ENCODE assay signal across 9 cellular contexts in the genomic region with DNA sequence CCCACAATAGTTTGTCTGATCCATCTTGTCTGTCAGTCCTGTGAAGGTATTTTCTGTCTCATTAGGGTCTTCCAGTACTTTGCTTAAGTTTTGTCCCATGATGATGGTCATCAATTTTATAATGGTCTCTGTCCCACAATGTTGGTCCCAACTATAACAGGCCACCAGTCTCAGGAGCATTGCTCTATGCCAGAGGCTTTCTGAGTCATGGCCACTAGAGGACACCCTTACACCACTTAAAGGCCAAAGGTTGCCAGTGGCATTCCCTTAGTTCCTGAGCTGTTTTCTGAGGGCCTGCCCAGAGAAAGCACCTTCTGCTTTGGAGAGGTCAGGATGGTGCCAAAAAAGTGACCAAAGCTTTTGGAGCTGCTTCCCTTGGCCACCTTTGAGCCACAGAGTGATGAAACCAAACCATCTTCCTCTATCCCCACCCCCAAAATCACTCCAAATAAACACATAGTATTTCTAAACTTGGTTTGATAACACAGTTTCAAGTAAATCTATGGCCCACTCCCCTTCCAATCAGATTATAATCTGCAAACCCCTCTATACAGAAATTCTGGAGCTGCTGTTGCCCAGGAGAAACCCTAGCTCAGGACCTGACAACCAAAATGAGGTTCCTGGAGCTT. TPM values are rescaled to one million over a fixed set of nuclear protein-coding genes. Genes with fewer than 3 reads are reported as not detected.
DNase-seq lines count a peak whose midpoint lies in the region; ATAC-seq, FAIRE-seq and TF ChIP-seq lines count a peak whose summit lies in the region.
"Had no signal": no experiment of that assay in that cellular context is flagged by ENCODE, and none has a peak within 500 bp of the region (broad histone marks: within the 10 kb centered on the region; RNA-seq: fewer than 3 reads in every experiment).

No MANE protein-coding gene starts in this region.

- ATAC-seq in GM21825 (IDR thresholded peaks at IDR 0.05; ENCODE audit: unreplicated experiment) (peak; percentile 87), HG03457 (IDR thresholded peaks at IDR 0.05; ENCODE audit: unreplicated experiment) (no peak)

- no peaks in the 10 kb centered on the region for H3K36me3 ChIP-seq in Karpas-422 (ENCODE audit: insufficient read depth, low read length)
- no peaks in the 10 kb centered on the region for H3K36me3 ChIP-seq in hepatocyte (replicated peaks; ENCODE audit: insufficient read depth, low read depth)
- H3K36me3 ChIP-seq in small intestine (ENCODE audit: control insufficient read depth in 2 of 2, insufficient read depth in 2 of 2, low read length in 2 of 2) = no peaks in the 10 kb centered on the region

- POLR2A ChIA-PET in RWPE1 (lab: Yijun Ruan, JAX; ENCODE audit: low non-redundant PET) = no interaction called here

- H3K9me3 ChIP-seq in Karpas-422 (ENCODE audit: low read length) = no peaks in the 10 kb centered on the region
- no peaks in the 10 kb centered on the region for H3K9me3 ChIP-seq in hepatocyte (ENCODE audit: low read depth)
- H3K9me3 ChIP-seq in small intestine (ENCODE audit: control insufficient read depth, low read depth) = no peaks in the 10 kb centered on the region

- no peak overlapping the region for H3K9ac ChIP-seq in Karpas-422 (ENCODE audit: low read length)

- H3K4me1 ChIP-seq in Karpas-422 (ENCODE audit: low read length) = no peaks in the 10 kb centered on the region
- no peaks in the 10 kb centered on the region for H3K4me1 ChIP-seq in hepatocyte (ENCODE audit: insufficient read depth)
- no peaks in the 10 kb centered on the region for H3K4me1 ChIP-seq in small intestine (ENCODE audit: control insufficient read depth in 2 of 2, insufficient read depth in 1 of 2, low read depth in 1 of 2, low read length in 1 of 2)

- TF ChIP-seq CTCF in RWPE1 (conservative IDR thresholded peaks at IDR 0.05; ENCODE audit: low read depth) (peak; percentile 84), astrocyte of the cerebellum (IDR thresholded peaks at IDR 0.05; ENCODE audit: low read depth, low read length, missing control alignments) (peak; percentile 94), hepatocyte (IDR thresholded peaks at IDR 0.05; ENCODE audit: poor library complexity) (peak; percentile 85)

- H4K20me1 ChIP-seq in Karpas-422 (ENCODE audit: insufficient read depth, low read depth, low read length) = no peaks in the 10 kb centered on the region
- H4K20me1 ChIP-seq in hepatocyte (ENCODE audit: insufficient read depth, poor library complexity, severe bottlenecking) = no peaks in the 10 kb centered on the region

- DNase-seq in G401 (ENCODE audit: low spot score) (peak; percentile 69), Karpas-422 (peak; percentile 82), RWPE1 (ENCODE audit: low spot score) (peak; percentile 63), astrocyte of the cerebellum (ENCODE audit: low read depth) (peak; percentile 60), hepatocyte (ENCODE audit: low spot score) (peak; percentile 83), small intestine (peak; percentile 74)

- H3K79me2 ChIP-seq in Karpas-422 (ENCODE audit: low read length) (no peaks in the 10 kb centered on the region), hepatocyte (no peaks in the 10 kb centered on the region)

- no peak for FAIRE-seq in small intestine (lab: Jason Lieb, UNC)
- FAIRE-seq: colon had no signal

- no peak overlapping the region for H3K4me3 ChIP-seq in Karpas-422 (ENCODE audit: low read length)
- H3K4me3 ChIP-seq in astrocyte of the cerebellum (ENCODE audit: low read depth, low read length) = no peak overlapping the region
- H3K4me3 ChIP-seq in hepatocyte = no peak overlapping the region
- no peak overlapping the region for H3K4me3 ChIP-seq in small intestine (ENCODE audit: low read depth in 1 of 2, low read length in 2 of 2)

- H3K4me2 ChIP-seq in Karpas-422 (ENCODE audit: low read depth, low read length, poor library complexity, severe bottlenecking) (no peak overlapping the region), hepatocyte (no peak overlapping the region)

- H3K27me3 ChIP-seq in Karpas-422 (ENCODE audit: low read length) (no peaks in the 10 kb centered on the region), hepatocyte (peaks cover 3% of the 10 kb centered on the region), small intestine (ENCODE audit: control insufficient read depth in 2 of 2, insufficient read depth in 2 of 2, low read length in 2 of 2) (peaks cover 0 to 2% of the 10 kb centered on the region in 2 donors)

- CTCF ChIA-PET in RWPE1 (lab: Yijun Ruan, JAX) = interaction anchor here (0.6 to 2.2 kb wide), 20 partner anchors 8 to 560 kb away, joined by 3 to 63 read pairs (median 4); a partner anchor contains a TSS

- in situ Hi-C loops in G401 (cut with HindIII; ENCODE audit: low sequenced_read_pairs) (no loop called here), astrocyte of the cerebellum (cut with HindIII; ENCODE audit: low sequenced_read_pairs) (loop anchor here (10.0 kb wide), 1 partner anchor 98 kb away; no protein-coding TSS in a partner anchor)

- H3K9me2 ChIP-seq in Karpas-422 (replicated peaks; ENCODE audit: insufficient read depth, low read length) (no peaks in the 10 kb centered on the region), hepatocyte (replicated peaks; ENCODE audit: insufficient read depth) (no peaks in the 10 kb centered on the region)

- H2AFZ ChIP-seq in Karpas-422 (ENCODE audit: low read length) (no peak overlapping the region), hepatocyte (no peak overlapping the region)

- H3K27ac ChIP-seq in Karpas-422 (ENCODE audit: low read length) (no peak overlapping the region), RWPE1 (no peak overlapping the region), hepatocyte (no peak overlapping the region), small intestine (ENCODE audit: low read depth in 1 of 2, low read length in 1 of 2) (no peak overlapping the region)

RNA-seq across cellular contexts. Expression of a gene that starts 19.3 kb away (rescaled TPM):
- 1,056 and 1,145 TPM in 2 replicates for total RNA-seq in G401 (2014; rRNA removed; shearing (Covaris generic))
- 374 and 767 TPM in 2 replicates for total RNA-seq in Karpas-422 (2014; rRNA removed; shearing (Covaris generic); ENCODE audit: low replicate concordance)
- total RNA-seq in hepatocyte = 172 and 201 TPM in 2 replicates
- polyA plus RNA-seq in hepatocyte (132 and 137 TPM in 2 replicates), small intestine (100 to 1,000 TPM; 371 to 530 (median 505) TPM)

RNA-seq across cellular contexts. Expression of a gene that starts 41.2 kb away (rescaled TPM):
- total RNA-seq in G401 (2014; rRNA removed; shearing (Covaris generic)) = not detected in 2 replicates
- not detected in 2 replicates for total RNA-seq in Karpas-422 (2014; rRNA removed; shearing (Covaris generic); ENCODE audit: low replicate concordance)
- total RNA-seq in hepatocyte = 1.1 TPM in 1 of 2 replicates, not detected in the other
- not detected in 2 replicates for polyA plus RNA-seq in hepatocyte
- not detected for polyA plus RNA-seq in small intestine
